Comparison of ENCODE assay signal across 10 cellular contexts in the genomic region with DNA sequence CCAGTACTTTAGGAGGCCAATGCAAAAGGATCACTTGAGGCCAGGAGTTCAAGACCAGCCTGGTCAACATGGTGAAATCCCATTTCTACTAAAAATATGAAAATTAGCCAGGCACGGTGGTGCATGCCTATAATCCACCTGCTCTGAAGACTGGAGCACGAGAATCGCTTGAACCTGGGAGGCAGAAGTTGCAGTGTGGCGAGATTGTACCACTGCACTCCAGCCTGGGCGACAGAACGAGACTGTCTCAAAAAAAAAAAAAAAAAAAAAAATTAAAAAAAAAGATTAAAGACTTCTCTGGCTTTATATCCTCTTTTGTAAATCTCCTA. TPM values are rescaled to one million over a fixed set of nuclear protein-coding genes. Genes with fewer than 3 reads are reported as not detected.
DNase-seq lines count a peak whose midpoint lies in the region; ATAC-seq and TF ChIP-seq lines count a peak whose summit lies in the region.
"Not testable (repeated sequence)": the region's sequence is repeated elsewhere in the genome, so short reads cannot be mapped to it uniquely, and the experiment has no call there.
"Had no signal": no experiment of that assay in that cellular context is flagged by ENCODE, and none has a peak within 500 bp of the region (broad histone marks: within the 10 kb centered on the region; RNA-seq: fewer than 3 reads in every experiment).

No MANE protein-coding gene starts in this region.

- H3K4me2 ChIP-seq in PC-9, result not testable (repeated sequence)

- TF ChIP-seq POLR2A in gastrocnemius medialis (IDR thresholded peaks at IDR 0.05), result not testable (repeated sequence)

- not testable (repeated sequence) for H2AFZ ChIP-seq in PC-9

- H3K4me3 Mint-ChIP-seq in activated T-cell treated with anti-CD3 and anti-CD28 coated beads, Interleukin-2, amount 50 U/mL, for 24 hours, result peak overlapping the region; percentile 72

- not testable (repeated sequence) for H3K9me2 ChIP-seq in PC-9 (ENCODE audit: insufficient read depth)

- H3F3A ChIP-seq in PC-9 (ENCODE audit: insufficient read depth, low read depth), result peaks cover 15% of the 10 kb centered on the region

- H3K36me3 ChIP-seq in PC-9 (ENCODE audit: low read depth), result peaks cover 20% of the 10 kb centered on the region
- H3K36me3 ChIP-seq in gastrocnemius medialis, result peaks cover 0 to 15% of the 10 kb centered on the region in 2 donors
- not testable (repeated sequence) for H3K36me3 ChIP-seq in urinary bladder (ENCODE audit: insufficient read depth)

- not testable (repeated sequence) for H3K9me3 ChIP-seq in PC-9 (ENCODE audit: insufficient read depth, low read depth); gastrocnemius medialis

- CTCF ChIA-PET in PC-9 (lab: Charles Lee), result interaction anchor here (0.6 kb wide), 1 partner anchor 8 kb away, joined by 3 read pairs; no protein-coding TSS in a partner anchor

- DNase-seq in PC-9; coronary artery (ENCODE audit: low spot score); gastrocnemius medialis: not testable (repeated sequence)
- DNase-seq in activated T-cell treated with anti-CD3 and anti-CD28 coated beads, Interleukin-2, amount 50 U/mL, for 24 hours, result peak; percentile 52
- DNase-seq in left colon, result peak in 1 of 2 donors; percentile 15

- H3K79me2 ChIP-seq in PC-9 (ENCODE audit: low read depth), result peaks cover 84% of the 10 kb centered on the region

- 67% methylated on average over 6 of the region's 6 CpGs for WGBS in urinary bladder

- ATAC-seq in GM18858 (IDR thresholded peaks at IDR 0.05; ENCODE audit: unreplicated experiment) (peak; percentile 1), HG02840 (IDR thresholded peaks at IDR 0.05; ENCODE audit: low FRiP score, unreplicated experiment) (peak; percentile 9), left colon (peak; percentile 26)
- not testable (repeated sequence) for ATAC-seq in gastrocnemius medialis

- peak overlapping the region; percentile 98 for H3K27ac Mint-ChIP-seq in activated T-cell treated with anti-CD3 and anti-CD28 coated beads, Interleukin-2, amount 50 U/mL, for 24 hours

- BruUV-seq in PC-9 (replicated peaks; lab: Mats Ljungman, UMichigan), result not testable (repeated sequence)

- TF ChIP-seq CTCF in PC-9 (conservative IDR thresholded peaks at IDR 0.05); coronary artery (IDR thresholded peaks at IDR 0.05); gastrocnemius medialis (IDR thresholded peaks at IDR 0.05 in 4 of 5, conservative IDR thresholded peaks at IDR 0.05 in 1 of 5): not testable (repeated sequence)

- H3K4me1 Mint-ChIP-seq in activated T-cell treated with anti-CD3 and anti-CD28 coated beads, Interleukin-2, amount 50 U/mL, for 24 hours (ENCODE audit: low read depth), result peaks cover 78% of the 10 kb centered on the region

- not testable (repeated sequence) for H3K9me3 Mint-ChIP-seq in activated T-cell treated with anti-CD3 and anti-CD28 coated beads, Interleukin-2, amount 50 U/mL, for 24 hours

- intact Hi-C loops in PC-9 (cut with micrococcal nuclease; ENCODE audit: unreplicated experiment); left colon (cut with DNase I, micrococcal nuclease); gastrocnemius medialis (cut with DNase I; ENCODE audit: low total_unique reads): not testable (repeated sequence)

- POLR2A ChIA-PET in PC-9 (lab: Charles Lee; ENCODE audit: unreplicated experiment), result not testable (repeated sequence)

- not testable (repeated sequence) for H3K27me3 ChIP-seq in PC-9 (ENCODE audit: insufficient read depth, low read depth); gastrocnemius medialis

- peaks cover 22% of the 10 kb centered on the region for H3K4me1 ChIP-seq in PC-9 (replicated peaks; ENCODE audit: insufficient read depth)
- H3K4me1 ChIP-seq in gastrocnemius medialis, result peaks cover 0 to 10% of the 10 kb centered on the region in 2 donors
- H3K4me1 ChIP-seq in urinary bladder (ENCODE audit: insufficient read depth), result not testable (repeated sequence)

- H3K36me3 Mint-ChIP-seq in activated T-cell treated with anti-CD3 and anti-CD28 coated beads, Interleukin-2, amount 50 U/mL, for 24 hours (ENCODE audit: low read depth), result peaks cover 64% of the 10 kb centered on the region

- peaks cover 20% of the 10 kb centered on the region for H4K20me1 ChIP-seq in PC-9 (ENCODE audit: insufficient read depth)

- H3K27me3 Mint-ChIP-seq in activated T-cell treated with anti-CD3 and anti-CD28 coated beads, Interleukin-2, amount 50 U/mL, for 24 hours, result not testable (repeated sequence)

- H3K27ac ChIP-seq in PC-9, result peak overlapping the region; percentile 55; the same call in 1 of the 2 replicates
- peak overlapping the region; percentile 36 to 39 for H3K27ac ChIP-seq in coronary artery
- peak overlapping the region; percentile 32 to 59 (median 49) for H3K27ac ChIP-seq in gastrocnemius medialis
- peak overlapping the region; percentile 73 for H3K27ac ChIP-seq in urinary bladder (ENCODE audit: low read depth)

- in situ Hi-C loops in gastrocnemius medialis (cut with MboI; ENCODE audit: low sequenced_read_pairs in 4 of 4), result not testable (repeated sequence)

- H3K4me3 ChIP-seq in PC-9; urinary bladder (ENCODE audit: low read depth, low read length): not testable (repeated sequence)
- H3K4me3 ChIP-seq in coronary artery (peak overlapping the region; percentile 55), gastrocnemius medialis (peak overlapping the region; percentile 3 to 36 (median 30))

RNA-seq across cellular contexts. Expression of a gene that starts 13.0 kb away (rescaled TPM):
- total RNA-seq in PC-9 (2021) (52.3 and 65.7 TPM in 2 replicates), left colon (10 to 100 TPM; 24.0 to 25.2 TPM), gastrocnemius medialis (10 to 100 TPM; 13.9 to 47.9 (median 21.6) TPM), urinary bladder (68.6 TPM)
- polyA plus RNA-seq in urinary bladder, result 24.2 TPM

RNA-seq across cellular contexts. Expression of a gene that starts 53.6 kb away (rescaled TPM):
- total RNA-seq in PC-9 (2021) (not detected in 2 replicates), left colon (1 to 10 TPM in 1 of 2 donors, under 1 TPM in 1; 0.64 to 2.3 TPM), gastrocnemius medialis (under 1 TPM in 1 of 4 donors, not detected in 3; 0.13 TPM), urinary bladder (0.16 TPM)
- polyA plus RNA-seq in urinary bladder, result 0.48 TPM
- total RNA-seq: cardiac muscle cell, K562 had no signal
